In genomic region chr17:47252209-47252608, GRCh38 we compare ENCODE assay signal across 1 cellular context.
TF ChIP-seq lines count a peak whose summit lies in the region.

No MANE protein-coding gene starts in this region.

TF ChIP-seq in HepG2, 621 proteins besides CTCF, POLR2A, EP300 and RAD21 (continued from another document and continues in another):
- TF ChIP-seq, protein P1, sequence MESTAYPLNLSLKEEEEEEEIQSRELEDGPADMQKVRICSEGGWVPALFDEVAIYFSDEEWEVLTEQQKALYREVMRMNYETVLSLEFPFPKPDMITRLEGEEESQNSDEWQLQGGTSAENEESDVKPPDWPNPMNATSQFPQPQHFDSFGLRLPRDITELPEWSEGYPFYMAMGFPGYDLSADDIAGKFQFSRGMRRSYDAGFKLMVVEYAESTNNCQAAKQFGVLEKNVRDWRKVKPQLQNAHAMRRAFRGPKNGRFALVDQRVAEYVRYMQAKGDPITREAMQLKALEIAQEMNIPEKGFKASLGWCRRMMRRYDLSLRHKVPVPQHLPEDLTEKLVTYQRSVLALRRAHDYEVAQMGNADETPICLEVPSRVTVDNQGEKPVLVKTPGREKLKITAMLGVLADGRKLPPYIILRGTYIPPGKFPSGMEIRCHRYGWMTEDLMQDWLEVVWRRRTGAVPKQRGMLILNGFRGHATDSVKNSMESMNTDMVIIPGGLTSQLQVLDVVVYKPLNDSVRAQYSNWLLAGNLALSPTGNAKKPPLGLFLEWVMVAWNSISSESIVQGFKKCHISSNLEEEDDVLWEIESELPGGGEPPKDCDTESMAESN (CRISPR knock-in tag; conservative IDR thresholded peaks at IDR 0.05): peak; percentile 55
- 0 out of 2 replicates have a peak, but pooled peaks have one; percentile 57 for TF ChIP-seq TARDBP (CRISPR knock-in tag; IDR thresholded peaks at IDR 0.05)
- no peak for TF ChIP-seq CHCHD3 (CRISPR knock-in tag; IDR thresholded peaks at IDR 0.05)
- no peak for TF ChIP-seq HIC2 (CRISPR knock-in tag; IDR thresholded peaks at IDR 0.05; ENCODE audit: low read depth)
- TF ChIP-seq RXRA (CRISPR knock-in tag; IDR thresholded peaks at IDR 0.05): peak; percentile 58; the same call in 1 of the 2 replicates
- TF ChIP-seq BRD4 (CRISPR knock-in tag; IDR thresholded peaks at IDR 0.05): no peak
- TF ChIP-seq CCDC6 (CRISPR knock-in tag; IDR thresholded peaks at IDR 0.05): no peak
- no peak for TF ChIP-seq ISL2 (CRISPR knock-in tag; IDR thresholded peaks at IDR 0.05)
- TF ChIP-seq, protein P2, sequence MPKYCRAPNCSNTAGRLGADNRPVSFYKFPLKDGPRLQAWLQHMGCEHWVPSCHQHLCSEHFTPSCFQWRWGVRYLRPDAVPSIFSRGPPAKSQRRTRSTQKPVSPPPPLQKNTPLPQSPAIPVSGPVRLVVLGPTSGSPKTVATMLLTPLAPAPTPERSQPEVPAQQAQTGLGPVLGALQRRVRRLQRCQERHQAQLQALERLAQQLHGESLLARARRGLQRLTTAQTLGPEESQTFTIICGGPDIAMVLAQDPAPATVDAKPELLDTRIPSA (CRISPR knock-in tag; IDR thresholded peaks at IDR 0.05; ENCODE audit: borderline replicate concordance): no peak
- TF ChIP-seq, protein P3, sequence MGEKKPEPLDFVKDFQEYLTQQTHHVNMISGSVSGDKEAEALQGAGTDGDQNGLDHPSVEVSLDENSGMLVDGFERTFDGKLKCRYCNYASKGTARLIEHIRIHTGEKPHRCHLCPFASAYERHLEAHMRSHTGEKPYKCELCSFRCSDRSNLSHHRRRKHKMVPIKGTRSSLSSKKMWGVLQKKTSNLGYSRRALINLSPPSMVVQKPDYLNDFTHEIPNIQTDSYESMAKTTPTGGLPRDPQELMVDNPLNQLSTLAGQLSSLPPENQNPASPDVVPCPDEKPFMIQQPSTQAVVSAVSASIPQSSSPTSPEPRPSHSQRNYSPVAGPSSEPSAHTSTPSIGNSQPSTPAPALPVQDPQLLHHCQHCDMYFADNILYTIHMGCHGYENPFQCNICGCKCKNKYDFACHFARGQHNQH (CRISPR knock-in tag; IDR thresholded peaks at IDR 0.05): peak; percentile 44; the same call in 1 of the 2 replicates
- TF ChIP-seq GATAD2A (CRISPR knock-in tag; IDR thresholded peaks at IDR 0.05): peak; percentile 50
- TF ChIP-seq, protein P4, sequence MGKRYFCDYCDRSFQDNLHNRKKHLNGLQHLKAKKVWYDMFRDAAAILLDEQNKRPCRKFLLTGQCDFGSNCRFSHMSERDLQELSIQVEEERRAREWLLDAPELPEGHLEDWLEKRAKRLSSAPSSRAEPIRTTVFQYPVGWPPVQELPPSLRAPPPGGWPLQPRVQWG (CRISPR knock-in tag; IDR thresholded peaks at IDR 0.05; ENCODE audit: borderline replicate concordance, low read depth): no peak
- peak; percentile 83 for TF ChIP-seq TEAD3 (CRISPR knock-in tag; optimal IDR thresholded peaks at IDR 0.05; ENCODE audit: borderline replicate concordance)
- TF ChIP-seq, protein P5, sequence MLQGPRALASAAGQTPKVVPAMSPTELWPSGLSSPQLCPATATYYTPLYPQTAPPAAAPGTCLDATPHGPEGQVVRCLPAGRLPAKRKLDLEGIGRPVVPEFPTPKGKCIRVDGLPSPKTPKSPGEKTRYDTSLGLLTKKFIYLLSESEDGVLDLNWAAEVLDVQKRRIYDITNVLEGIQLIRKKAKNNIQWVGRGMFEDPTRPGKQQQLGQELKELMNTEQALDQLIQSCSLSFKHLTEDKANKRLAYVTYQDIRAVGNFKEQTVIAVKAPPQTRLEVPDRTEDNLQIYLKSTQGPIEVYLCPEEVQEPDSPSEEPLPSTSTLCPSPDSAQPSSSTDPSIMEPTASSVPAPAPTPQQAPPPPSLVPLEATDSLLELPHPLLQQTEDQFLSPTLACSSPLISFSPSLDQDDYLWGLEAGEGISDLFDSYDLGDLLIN (CRISPR knock-in tag; IDR thresholded peaks at IDR 0.05; ENCODE audit: borderline replicate concordance): no peak
- no peak for TF ChIP-seq ZNF713 (CRISPR knock-in tag; IDR thresholded peaks at IDR 0.05)
- no peak for TF ChIP-seq BCLAF1 (IDR thresholded peaks at IDR 0.05)
- TF ChIP-seq RNF219 (CRISPR knock-in tag; IDR thresholded peaks at IDR 0.05): no peak
- TF ChIP-seq BORCS8-MEF2B (CRISPR knock-in tag; IDR thresholded peaks at IDR 0.05): no peak
- no peak for TF ChIP-seq ZNF761 (CRISPR knock-in tag; conservative IDR thresholded peaks at IDR 0.05)
- no peak for TF ChIP-seq ZNF343 (CRISPR knock-in tag; IDR thresholded peaks at IDR 0.05)
- TF ChIP-seq ZBTB38 (CRISPR knock-in tag; IDR thresholded peaks at IDR 0.05): no peak
- TF ChIP-seq, protein P6, sequence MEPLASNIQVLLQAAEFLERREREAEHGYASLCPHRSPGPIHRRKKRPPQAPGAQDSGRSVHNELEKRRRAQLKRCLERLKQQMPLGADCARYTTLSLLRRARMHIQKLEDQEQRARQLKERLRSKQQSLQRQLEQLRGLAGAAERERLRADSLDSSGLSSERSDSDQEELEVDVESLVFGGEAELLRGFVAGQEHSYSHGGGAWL (CRISPR knock-in tag; IDR thresholded peaks at IDR 0.05): no peak
- TF ChIP-seq HNF4A (CRISPR knock-in tag; IDR thresholded peaks at IDR 0.05): peak; percentile 87
- TF ChIP-seq, protein P7, sequence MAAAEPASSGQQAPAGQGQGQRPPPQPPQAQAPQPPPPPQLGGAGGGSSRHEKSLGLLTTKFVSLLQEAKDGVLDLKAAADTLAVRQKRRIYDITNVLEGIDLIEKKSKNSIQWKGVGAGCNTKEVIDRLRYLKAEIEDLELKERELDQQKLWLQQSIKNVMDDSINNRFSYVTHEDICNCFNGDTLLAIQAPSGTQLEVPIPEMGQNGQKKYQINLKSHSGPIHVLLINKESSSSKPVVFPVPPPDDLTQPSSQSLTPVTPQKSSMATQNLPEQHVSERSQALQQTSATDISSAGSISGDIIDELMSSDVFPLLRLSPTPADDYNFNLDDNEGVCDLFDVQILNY (CRISPR knock-in tag; conservative IDR thresholded peaks at IDR 0.05): no peak
- TF ChIP-seq, protein P8, sequence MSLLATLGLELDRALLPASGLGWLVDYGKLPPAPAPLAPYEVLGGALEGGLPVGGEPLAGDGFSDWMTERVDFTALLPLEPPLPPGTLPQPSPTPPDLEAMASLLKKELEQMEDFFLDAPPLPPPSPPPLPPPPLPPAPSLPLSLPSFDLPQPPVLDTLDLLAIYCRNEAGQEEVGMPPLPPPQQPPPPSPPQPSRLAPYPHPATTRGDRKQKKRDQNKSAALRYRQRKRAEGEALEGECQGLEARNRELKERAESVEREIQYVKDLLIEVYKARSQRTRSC (CRISPR knock-in tag; IDR thresholded peaks at IDR 0.05; ENCODE audit: low read depth): no peak
- TF ChIP-seq NR2C2 (CRISPR knock-in tag; IDR thresholded peaks at IDR 0.05; ENCODE audit: borderline replicate concordance): no peak; the same call in 1 of the 2 replicates
- no peak for TF ChIP-seq ZBTB4 (CRISPR knock-in tag; IDR thresholded peaks at IDR 0.05; ENCODE audit: borderline replicate concordance)
- no peak for TF ChIP-seq U2AF2 (IDR thresholded peaks at IDR 0.05; ENCODE audit: low read depth, low read length)
- no peak for TF ChIP-seq ZFP36L1 (CRISPR knock-in tag; IDR thresholded peaks at IDR 0.05)
- TF ChIP-seq, protein P9, sequence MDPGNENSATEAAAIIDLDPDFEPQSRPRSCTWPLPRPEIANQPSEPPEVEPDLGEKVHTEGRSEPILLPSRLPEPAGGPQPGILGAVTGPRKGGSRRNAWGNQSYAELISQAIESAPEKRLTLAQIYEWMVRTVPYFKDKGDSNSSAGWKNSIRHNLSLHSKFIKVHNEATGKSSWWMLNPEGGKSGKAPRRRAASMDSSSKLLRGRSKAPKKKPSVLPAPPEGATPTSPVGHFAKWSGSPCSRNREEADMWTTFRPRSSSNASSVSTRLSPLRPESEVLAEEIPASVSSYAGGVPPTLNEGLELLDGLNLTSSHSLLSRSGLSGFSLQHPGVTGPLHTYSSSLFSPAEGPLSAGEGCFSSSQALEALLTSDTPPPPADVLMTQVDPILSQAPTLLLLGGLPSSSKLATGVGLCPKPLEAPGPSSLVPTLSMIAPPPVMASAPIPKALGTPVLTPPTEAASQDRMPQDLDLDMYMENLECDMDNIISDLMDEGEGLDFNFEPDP (CRISPR knock-in tag; conservative IDR thresholded peaks at IDR 0.05): no peak
- TF ChIP-seq MLXIP (CRISPR knock-in tag; IDR thresholded peaks at IDR 0.05; ENCODE audit: borderline replicate concordance): no peak
- no peak for TF ChIP-seq ZNF251 (CRISPR knock-in tag; IDR thresholded peaks at IDR 0.05)
- TF ChIP-seq ZNF549 (CRISPR knock-in tag; IDR thresholded peaks at IDR 0.05): no peak
- TF ChIP-seq NONO (IDR thresholded peaks at IDR 0.05): no peak
- TF ChIP-seq NONO (CRISPR knock-in tag; conservative IDR thresholded peaks at IDR 0.05): no peak
